Comparison of ENCODE assay signal across 16 cellular contexts in genomic region chr1:155479205-155479604, GRCh38.
A peak's percentile ranks its signal among the peaks of the same experiment; 100 is the strongest.
DNase-seq lines count a peak whose midpoint lies in the region; ATAC-seq, FAIRE-seq and TF ChIP-seq lines count a peak whose summit lies in the region.
"Had no signal": no experiment of that assay in that cellular context is flagged by ENCODE, and none has a peak within 500 bp of the region (broad histone marks: within the 10 kb centered on the region; RNA-seq: fewer than 3 reads in every experiment).

No MANE protein-coding gene starts in this region.

- POLR2A ChIA-PET in A549 (lab: Yijun Ruan, JAX): no interaction called here

- peak overlapping the region; percentile 40 for H3K27ac Mint-ChIP-seq in HFFc6
- H3K27ac Mint-ChIP-seq: activated CD8-positive, alpha-beta T cell treated with anti-CD3 and anti-CD28 coated beads, Interleukin-2, amount 10 ng/mL, durations not matched to agents 7 days and 5 days; type B pancreatic cell had no signal

- H3K9me3 ChIP-seq in A549: no peaks in the 10 kb centered on the region
- no peaks in the 10 kb centered on the region for H3K9me3 ChIP-seq in adipocyte (ENCODE audit: control insufficient read depth, low read length)
- H3K9me3 ChIP-seq in pancreas: no peaks in the 10 kb centered on the region
- H3K9me3 ChIP-seq: spleen had no signal

- H3K9ac ChIP-seq in adipocyte (ENCODE audit: low read length): no peak overlapping the region

- WGBS in A549 (ENCODE audit: missing lambda C conversion rate): 67% methylated on average over 2 of the region's 2 CpGs
- 89 to 94% methylated on average over 2 of the region's 2 CpGs for WGBS in pancreas, 2 donors

- DNase-seq in A549 (ENCODE audit: low read depth in 1 of 2, low spot score in 1 of 2) (peak in 1 of 2 experiments; percentile 48), HFFc6 (peak; percentile 41), adipocyte (ENCODE audit: low read depth) (peak; percentile 39), foreskin keratinocyte (peak; percentile 27 to 52), left colon (no peak), HuH-7.5 (ENCODE audit: low spot score) (no peak), pancreas (no peak)
- DNase-seq: activated CD8-positive, alpha-beta T cell treated with anti-CD3 and anti-CD28 coated beads, Interleukin-2, amount 10 ng/mL, durations not matched to agents 7 days and 5 days; activated gamma-delta T cell treated with Interleukin-2 at 50 U/mL for 16 hours; GF-D8; NCI-H446 treated with DMSO at 0.1 percent for 48 hours; PC-9; spleen; T-helper 9 cell had no signal

- CTCF ChIA-PET in A549 (lab: Yijun Ruan, JAX): interaction anchor here (0.8 to 1.6 kb wide), 2 partner anchors 12 to 24 kb away, joined by 3 to 5 read pairs; no protein-coding TSS in a partner anchor

- no peak for TF ChIP-seq RAD21 in A549 (conservative IDR thresholded peaks at IDR 0.05 in 1 of 2, IDR thresholded peaks at IDR 0.05 in 1 of 2)

- no peak for TF ChIP-seq POLR2A in A549 (IDR thresholded peaks at IDR 0.05; ENCODE audit: low read length)

- peaks cover 4% of the 10 kb centered on the region for H3K27me3 Mint-ChIP-seq in HFFc6 (ENCODE audit: insufficient read depth)
- H3K27me3 Mint-ChIP-seq: type B pancreatic cell had no signal

- peak overlapping the region; percentile 19; the same call in 2 of the 3 replicates for H3K4me2 ChIP-seq in A549
- H3K4me2 ChIP-seq: PC-9 had no signal

- no peaks in the 10 kb centered on the region; the same call in 1 of the 2 replicates for H3K9me3 Mint-ChIP-seq in HFFc6
- H3K9me3 Mint-ChIP-seq: type B pancreatic cell had no signal

- peak overlapping the region in 1 of 2 experiments; percentile 17; a peak in 1 of 6 replicates for H3K27ac ChIP-seq in A549
- H3K27ac ChIP-seq in foreskin keratinocyte: no peak overlapping the region
- H3K27ac ChIP-seq in pancreas: no peak overlapping the region
- H3K27ac ChIP-seq: PC-9, spleen had no signal

- peaks cover 37% of the 10 kb centered on the region for H3K4me1 Mint-ChIP-seq in HFFc6 (ENCODE audit: low read depth)

- intact Hi-C loops in left colon (cut with DNase I, micrococcal nuclease) (no loop called here), pancreas (cut with DNase I) (no loop called here)

- H3K27me3 ChIP-seq in adipocyte (replicated peaks; ENCODE audit: control insufficient read depth, insufficient read depth, low read length): no peaks in the 10 kb centered on the region
- no peaks in the 10 kb centered on the region for H3K27me3 ChIP-seq in foreskin keratinocyte
- H3K27me3 ChIP-seq in pancreas: no peaks in the 10 kb centered on the region
- H3K27me3 ChIP-seq: spleen had no signal

- ATAC-seq in A549 (peak; percentile 54 to 80; a peak in 5 of 6 replicates), foreskin keratinocyte (no peak), left colon (no peak), pancreas (no peak), GM19455 (IDR thresholded peaks at IDR 0.05; ENCODE audit: unreplicated experiment) (no peak)
- ATAC-seq: activated CD8-positive, alpha-beta T cell treated with anti-CD3 and anti-CD28 coated beads, Interleukin-2, amount 10 ng/mL, durations not matched to agents 7 days and 5 days had no signal

- no peak overlapping the region for H3K4me3 Mint-ChIP-seq in HFFc6
- H3K4me3 Mint-ChIP-seq: activated CD8-positive, alpha-beta T cell treated with anti-CD3 and anti-CD28 coated beads, Interleukin-2, amount 10 ng/mL, durations not matched to agents 7 days and 5 days; type B pancreatic cell had no signal

- TF ChIP-seq CTCF in A549 (IDR thresholded peaks at IDR 0.05) (no peak), HFFc6 (IDR thresholded peaks at IDR 0.05) (no peak), foreskin keratinocyte (conservative IDR thresholded peaks at IDR 0.05) (no peak), pancreas (IDR thresholded peaks at IDR 0.05) (no peak)

- peaks cover 55% of the 10 kb centered on the region for H3K36me3 Mint-ChIP-seq in HFFc6 (ENCODE audit: low read depth)

- H3K36me3 ChIP-seq in adipocyte (ENCODE audit: control insufficient read depth, insufficient read depth, low read length, severe bottlenecking): peaks cover 41% of the 10 kb centered on the region
- H3K36me3 ChIP-seq in pancreas: no peaks in the 10 kb centered on the region

- FAIRE-seq in A549 (lab: Jason Lieb, UNC): peak; percentile 65
- FAIRE-seq in pancreas (lab: Jason Lieb, UNC): no peak

- H3K4me3 ChIP-seq in A549: no peak overlapping the region
- H3K4me3 ChIP-seq in adipocyte (ENCODE audit: low read length): no peak overlapping the region
- no peak overlapping the region for H3K4me3 ChIP-seq in pancreas
- H3K4me3 ChIP-seq: PC-9, spleen had no signal

- H3K4me1 ChIP-seq in A549: peaks cover 12% of the 10 kb centered on the region; the same call in 2 of the 3 replicates
- H3K4me1 ChIP-seq in adipocyte (ENCODE audit: control insufficient read depth, insufficient read depth, low read length): peaks cover 14% of the 10 kb centered on the region
- H3K4me1 ChIP-seq in foreskin keratinocyte: no peaks in the 10 kb centered on the region
- H3K4me1 ChIP-seq in pancreas: peaks cover 0 to 6% (median 0%) of the 10 kb centered on the region in 3 donors

- no peak for TF ChIP-seq EP300 in A549 (IDR thresholded peaks at IDR 0.05)

TF ChIP-seq in A549, 52 proteins besides CTCF, POLR2A, EP300 and RAD21:
- TF ChIP-seq NFE2L2 (conservative IDR thresholded peaks at IDR 0.05; ENCODE audit: low read length) (no peak), FOSL2 (IDR thresholded peaks at IDR 0.05) (no peak), FOSL2 (CRISPR knock-in tag; IDR thresholded peaks at IDR 0.05) (peak; percentile 42)
TF ChIP-seq in A549: peak in this region for 1.

Comparison
In these comparisons a context has a peak if more than half of its experiments do, and no peak if none do; other contexts are left out.
1. ATAC-seq: peak in A549 (2 of 2); none in foreskin keratinocyte (single experiment), left colon (single experiment), pancreas (0 of 4) and GM19455 (single experiment).
2. DNase-seq: peak in HFFc6 (single experiment), adipocyte (single experiment) and foreskin keratinocyte (2 of 2); none in left colon (0 of 2), HuH-7.5 (single experiment) and pancreas (0 of 6).